ENCODE assay signal across 9 cellular contexts in genomic region chr14:100297320-100298300, GRCh38. TPM values are rescaled to one million over a fixed set of nuclear protein-coding genes. Genes with fewer than 3 reads are reported as not detected.
DNase-seq lines count a peak whose midpoint lies in the region; ATAC-seq and TF ChIP-seq lines count a peak whose summit lies in the region.
"Had no signal": no experiment of that assay in that cellular context is flagged by ENCODE, and none has a peak within 500 bp of the region (broad histone marks: within the 10 kb centered on the region; RNA-seq: fewer than 3 reads in every experiment).

No MANE protein-coding gene starts in this region.

- peaks cover 15% of the 10 kb centered on the region for H3K36me3 Mint-ChIP-seq in stimulated activated effector memory CD8-positive, alpha-beta T cell treated with anti-CD3 and anti-CD28 coated beads, Interleukin-12 subunit alpha, Interleukin-12 subunit beta, amount 100 ng/mL, for 72 hours

- peak; percentile 78 for ATAC-seq in HG03045 (IDR thresholded peaks at IDR 0.05; ENCODE audit: unreplicated experiment)
- no peak for ATAC-seq in stimulated activated effector memory CD8-positive, alpha-beta T cell treated with anti-CD3 and anti-CD28 coated beads, Interleukin-12 subunit alpha, Interleukin-12 subunit beta, amount 100 ng/mL, for 72 hours

- H3K9me3 ChIP-seq in right atrium auricular region, result no peaks in the 10 kb centered on the region

- DNase-seq in NCI-H446 (lab: John Stamatoyannopoulos, UW) (peak; percentile 27 to 44), NCI-H446 treated with DMSO at 0.1 percent for 48 hours (lab: John Stamatoyannopoulos, UW) (no peak), right atrium auricular region (ENCODE audit: low spot score) (peak; percentile 87), ecto neural progenitor cell (ENCODE audit: low spot score) (no peak), T1000 (lab: John Stamatoyannopoulos, UW) (no peak)
- no peak for DNase-seq in stimulated activated effector memory CD8-positive, alpha-beta T cell treated with anti-CD3 and anti-CD28 coated beads, Interleukin-12 subunit alpha, Interleukin-12 subunit beta, amount 100 ng/mL, for 72 hours (ENCODE audit: low spot score in 2 of 2)

- no peak for TF ChIP-seq CTCF in VCaP (conservative IDR thresholded peaks at IDR 0.05)
- no peak for TF ChIP-seq CTCF in right atrium auricular region (IDR thresholded peaks at IDR 0.05)

- no peaks in the 10 kb centered on the region for H3K9me3 Mint-ChIP-seq in stimulated activated effector memory CD8-positive, alpha-beta T cell treated with anti-CD3 and anti-CD28 coated beads, Interleukin-12 subunit alpha, Interleukin-12 subunit beta, amount 100 ng/mL, for 72 hours

- peaks cover 34% of the 10 kb centered on the region for H3K4me1 Mint-ChIP-seq in stimulated activated effector memory CD8-positive, alpha-beta T cell treated with anti-CD3 and anti-CD28 coated beads, Interleukin-12 subunit alpha, Interleukin-12 subunit beta, amount 100 ng/mL, for 72 hours

- no peak overlapping the region for H3K4me3 Mint-ChIP-seq in stimulated activated effector memory CD8-positive, alpha-beta T cell treated with anti-CD3 and anti-CD28 coated beads, Interleukin-12 subunit alpha, Interleukin-12 subunit beta, amount 100 ng/mL, for 72 hours

- H3K36me3 ChIP-seq in right atrium auricular region, result no peaks in the 10 kb centered on the region

- H3K27ac ChIP-seq in VCaP (peak overlapping the region; percentile 22; the same call in 1 of the 2 replicates), right atrium auricular region (peak overlapping the region; percentile 59 to 80)
- H3K27ac ChIP-seq: 22Rv1 had no signal

- peaks cover 4 to 47% of the 10 kb centered on the region in 2 donors for H3K4me1 ChIP-seq in right atrium auricular region

- H3K27me3 ChIP-seq in right atrium auricular region, result no peaks in the 10 kb centered on the region

- peak overlapping the region; percentile 4 for H3K27ac Mint-ChIP-seq in stimulated activated effector memory CD8-positive, alpha-beta T cell treated with anti-CD3 and anti-CD28 coated beads, Interleukin-12 subunit alpha, Interleukin-12 subunit beta, amount 100 ng/mL, for 72 hours

- H3K4me3 ChIP-seq in right atrium auricular region, result peak overlapping the region in 1 of 2 donors; percentile 4

RNA-seq across cellular contexts. Expression of gene SLC25A29, which starts 8.6 kb away (rescaled TPM):
- 10 to 100 TPM; 24.7 to 34.0 TPM for total RNA-seq in right atrium auricular region

RNA-seq across cellular contexts. Expression of gene SLC25A47, which starts 25.5 kb away (rescaled TPM):
- total RNA-seq in right atrium auricular region, result not detected

RNA-seq across cellular contexts. Expression of gene YY1, which starts 58.7 kb away (rescaled TPM):
- 10 to 100 TPM; 31.3 to 36.3 TPM for total RNA-seq in right atrium auricular region

Comparison
In these comparisons a context has a peak if more than half of its experiments do, and no peak if none do; other contexts are left out.
1. DNase-seq: peak in NCI-H446 (2 of 2) and right atrium auricular region (single experiment); none in NCI-H446 treated with DMSO at 0.1 percent for 48 hours (single experiment), stimulated activated effector memory CD8-positive, alpha-beta T cell treated with anti-CD3 and anti-CD28 coated beads, Interleukin-12 subunit alpha, Interleukin-12 subunit beta, amount 100 ng/mL, for 72 hours (0 of 2), ecto neural progenitor cell (single experiment) and T1000 (single experiment).